1 cellular context compared by ENCODE assay signal in the genomic region with DNA sequence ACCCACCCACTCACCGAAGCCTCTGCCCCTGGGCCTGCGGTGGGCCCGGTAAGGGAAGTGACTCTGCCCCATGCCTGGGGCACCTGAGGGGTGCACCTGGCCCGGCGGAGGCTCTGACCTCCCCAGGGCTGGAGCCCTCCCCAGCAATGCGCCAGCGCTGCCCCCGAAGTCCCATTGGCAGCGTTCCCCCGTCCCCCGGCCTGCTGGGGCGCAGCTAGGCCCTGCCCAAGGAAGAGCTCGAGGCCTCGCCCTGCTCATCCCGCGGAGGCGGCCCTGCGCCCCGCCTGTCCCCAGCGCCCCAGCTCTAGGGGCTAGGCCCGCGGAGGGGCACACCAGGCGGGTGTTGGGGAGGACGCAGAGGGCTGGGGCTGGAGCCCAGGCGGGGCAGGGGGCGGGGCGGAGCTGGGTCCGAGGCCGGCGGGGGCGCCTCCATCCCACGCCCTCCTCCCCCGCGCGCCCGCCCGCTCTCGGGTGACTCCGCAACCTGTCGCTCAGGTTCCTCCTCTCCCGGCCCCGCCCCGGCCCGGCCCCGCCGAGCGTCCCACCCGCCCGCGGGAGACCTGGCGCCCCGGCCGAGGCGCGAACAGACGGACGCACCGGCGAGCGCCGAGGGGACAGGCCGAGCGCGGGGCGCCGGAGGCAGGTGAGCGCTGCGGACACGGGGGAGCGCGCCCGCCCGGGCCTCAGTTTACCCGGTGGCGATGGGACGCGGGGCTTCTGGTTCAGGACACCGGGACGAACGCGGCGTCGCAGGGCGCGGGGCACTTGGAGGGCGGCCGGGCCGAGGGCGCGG.
TF ChIP-seq lines count a peak whose summit lies in the region.

EPS8L2 (plus strand) TSS at position 586 of the 793 bp plus-strand sequence. CDS start 3,177 bp downstream, outside the sequence.

TF ChIP-seq in HEK293, 187 proteins besides CTCF, POLR2A, EP300 and RAD21 (continued from another document):
- TF ChIP-seq PRDM4 (tag by site-specific recombination; IDR thresholded peaks at IDR 0.05) = no peak
- peak; percentile 47; the same call in 1 of the 2 replicates for TF ChIP-seq KLF1 (tag by site-specific recombination; IDR thresholded peaks at IDR 0.05)
- TF ChIP-seq ZFP3 (tag by site-specific recombination; IDR thresholded peaks at IDR 0.05; ENCODE audit: low read depth) = no peak
